In the genomic region with DNA sequence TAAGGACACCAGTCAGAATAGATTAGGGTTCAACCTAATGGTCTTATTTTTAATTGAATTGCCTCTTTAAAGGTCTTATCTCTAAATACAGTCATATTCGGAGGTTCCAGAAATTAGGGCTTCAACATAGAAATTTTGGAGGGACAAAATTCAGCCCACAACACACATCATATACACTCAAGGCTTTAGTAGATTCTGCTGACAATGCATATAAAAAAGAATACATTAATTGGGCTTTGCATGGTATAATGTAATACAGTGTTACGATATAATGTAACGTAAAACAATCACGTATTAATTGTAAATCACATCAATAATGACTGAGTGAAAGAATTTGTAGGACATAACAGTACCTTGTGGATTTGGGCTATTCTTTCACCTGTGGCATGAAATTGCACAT, we compare ENCODE assay signal across 25 cellular contexts.
DNase-seq lines count a peak whose midpoint lies in the region; ATAC-seq, FAIRE-seq and TF ChIP-seq lines count a peak whose summit lies in the region.
"Had no signal": no experiment of that assay in that cellular context is flagged by ENCODE, and none has a peak within 500 bp of the region (broad histone marks: within the 10 kb centered on the region; RNA-seq: fewer than 3 reads in every experiment).

No MANE protein-coding gene starts in this region.

- no peaks in the 10 kb centered on the region for H3K9me3 Mint-ChIP-seq in H9

- H3K9ac ChIP-seq in HepG2 (ENCODE audit: insufficient read depth, low read depth, low read length) (no peak overlapping the region), K562 (ENCODE audit: insufficient read depth in 1 of 2, low read depth in 2 of 2, low read length in 2 of 2) (no peak overlapping the region), H9 (ENCODE audit: extremely low read depth, insufficient read length, low read length) (no peak overlapping the region)
- H3K9ac ChIP-seq: BLaER1 had no signal

- H3K27me3 ChIP-seq in HepG2 (ENCODE audit: control insufficient read depth in 1 of 2, insufficient read depth in 2 of 2, low read length in 2 of 2) (no peaks in the 10 kb centered on the region), right lobe of liver (no peaks in the 10 kb centered on the region), K562 (ENCODE audit: control insufficient read depth in 2 of 2, insufficient read depth in 2 of 2, low read length in 2 of 2) (no peaks in the 10 kb centered on the region), H9 (ENCODE audit: insufficient read depth, low read length) (no peaks in the 10 kb centered on the region)
- H3K27me3 ChIP-seq: BE2C, BLaER1 had no signal

- no peak overlapping the region for H2BK15ac ChIP-seq in H9 (ENCODE audit: low read depth, low read length)

- no peak overlapping the region for H2BK12ac ChIP-seq in H9 (ENCODE audit: insufficient read length, low read depth, low read length)

- H3K14ac ChIP-seq in H9 (ENCODE audit: insufficient read depth, low read length): no peak overlapping the region

- H4K20me1 ChIP-seq in HepG2 (ENCODE audit: insufficient read depth, low read length): no peaks in the 10 kb centered on the region
- H4K20me1 ChIP-seq in K562 (replicated peaks; ENCODE audit: control insufficient read depth, insufficient read depth, low read length): no peaks in the 10 kb centered on the region
- H4K20me1 ChIP-seq in H9 (ENCODE audit: control insufficient read depth, insufficient read depth, insufficient read length): no peaks in the 10 kb centered on the region
- H4K20me1 ChIP-seq: BLaER1 had no signal

- H3K27ac ChIP-seq in HepG2 (ENCODE audit: extremely low read length, insufficient read depth, low read length) (no peak overlapping the region), right lobe of liver (no peak overlapping the region), K562 (ENCODE audit: extremely low read depth, low read depth, low read length) (no peak overlapping the region), H9 (ENCODE audit: insufficient read length, low read depth, low read length) (no peak overlapping the region)
- H3K27ac ChIP-seq: 22Rv1, BLaER1 had no signal

- no peak overlapping the region for H4K5ac ChIP-seq in H9 (ENCODE audit: insufficient read length, low read depth, low read length)

- WGBS in HepG2 (ENCODE audit: low lambda C conversion rate): 46% methylated on average over 4 of the region's 4 CpGs
- WGBS in right lobe of liver (ENCODE audit: insufficient coverage, low coverage, low lambda C conversion rate, missing lambda C conversion rate): 86% methylated on average over 4 of the region's 4 CpGs
- 6% methylated on average over 4 of the region's 4 CpGs for WGBS in K562 (ENCODE audit: insufficient coverage, low coverage, missing lambda C conversion rate)
- no CpG with 5 or more reads among the region's 4 CpGs for WGBS in H9 (ENCODE audit: extremely low coverage, insufficient read length, low lambda C conversion rate)

- H3K27ac Mint-ChIP-seq in H9: no peak overlapping the region
- H3K27ac Mint-ChIP-seq: CD14-positive monocyte; CD4-positive, alpha-beta memory T cell; CD4-positive, CD25-positive, alpha-beta regulatory T cell; CD8-positive, alpha-beta memory T cell had no signal

- H3K79me2 ChIP-seq in HepG2 (ENCODE audit: insufficient read depth, low read length) (no peaks in the 10 kb centered on the region), K562 (ENCODE audit: control insufficient read depth, insufficient read depth, low read length) (no peaks in the 10 kb centered on the region), H9 (ENCODE audit: insufficient read depth, low read length) (no peaks in the 10 kb centered on the region)

- H3K79me1 ChIP-seq in H9 (ENCODE audit: insufficient read depth, low read depth, low read length, poor library complexity, severe bottlenecking): no peaks in the 10 kb centered on the region

- no peaks in the 10 kb centered on the region for H3K23me2 ChIP-seq in H9 (ENCODE audit: insufficient read length, low read depth, low read length, poor library complexity, severe bottlenecking)

- intact Hi-C loops in HepG2 (cut with micrococcal nuclease; ENCODE audit: unreplicated experiment) (no loop called here), right lobe of liver (cut with DNase I) (no loop called here), K562 (cut with micrococcal nuclease) (no loop called here)

- H3K4ac ChIP-seq in H9 (ENCODE audit: low read depth, low read length): no peak overlapping the region

- H3K56ac ChIP-seq in H9 (ENCODE audit: insufficient read length, low read depth, low read length): no peak overlapping the region

- ATAC-seq in HepG2 (no peak), right lobe of liver (no peak), K562 (no peak)
- ATAC-seq: GM12878 had no signal

- H2BK5ac ChIP-seq in H9 (ENCODE audit: insufficient read length, low read length): no peak overlapping the region

- TF ChIP-seq EP300 in HepG2 (IDR thresholded peaks at IDR 0.05; ENCODE audit: low read depth in 2 of 2, low read length in 2 of 2) (no peak), HepG2 (CRISPR knock-in tag; IDR thresholded peaks at IDR 0.05; ENCODE audit: borderline replicate concordance) (no peak), K562 (IDR thresholded peaks at IDR 0.05; ENCODE audit: low read length) (no peak)

- no peak overlapping the region for H4K8ac ChIP-seq in H9 (replicated peaks; ENCODE audit: insufficient read length, low read depth, low read length)

- CTCF ChIA-PET in HepG2 (lab: Yijun Ruan, JAX; ENCODE audit: low intra/inter-chr PET ratio, low total read pairs) (no interaction called here), K562 (lab: Yijun Ruan, JAX; ENCODE audit: low intra/inter-chr PET ratio) (no interaction called here)

- no peak for FAIRE-seq in HepG2 (lab: Jason Lieb, UNC)
- FAIRE-seq in K562 (lab: Jason Lieb, UNC): no peak
- FAIRE-seq: GM12878, GM12892, GM18507 had no signal

- H2AK5ac ChIP-seq in H9 (ENCODE audit: insufficient read length, low read length): no peak overlapping the region

- no peaks in the 10 kb centered on the region for H3K9me3 ChIP-seq in HepG2 (ENCODE audit: low read length)
- H3K9me3 ChIP-seq in right lobe of liver: no peaks in the 10 kb centered on the region
- H3K9me3 ChIP-seq in K562 (replicated peaks; ENCODE audit: control insufficient read depth, insufficient read depth, low read depth, low read length): no peaks in the 10 kb centered on the region
- H3K9me3 ChIP-seq in H9 (ENCODE audit: control insufficient read depth, low read depth, low read length): no peaks in the 10 kb centered on the region
- H3K9me3 ChIP-seq: BE2C, BLaER1 had no signal

- no peaks in the 10 kb centered on the region for H3K4me1 Mint-ChIP-seq in H9
- H3K4me1 Mint-ChIP-seq: CD14-positive monocyte; CD4-positive, alpha-beta memory T cell; CD4-positive, CD25-positive, alpha-beta regulatory T cell; CD8-positive, alpha-beta memory T cell had no signal

- H3K4me1 ChIP-seq in HepG2 (ENCODE audit: insufficient read depth, low read length) (no peaks in the 10 kb centered on the region), right lobe of liver (peaks cover 0 to 5% (median 0%) of the 10 kb centered on the region in 4 donors), K562 (replicated peaks in 1 of 2; ENCODE audit: control insufficient read depth in 2 of 2, insufficient read depth in 2 of 2, low read length in 2 of 2) (no peaks in the 10 kb centered on the region), H9 (ENCODE audit: insufficient read depth, low read length) (no peaks in the 10 kb centered on the region)
- H3K4me1 ChIP-seq: BE2C, BLaER1 had no signal

- H3K9me1 ChIP-seq in K562 (ENCODE audit: control insufficient read depth, insufficient read depth, low read length): no peaks in the 10 kb centered on the region

- H3K27me3 Mint-ChIP-seq in H9 (ENCODE audit: low read depth): no peaks in the 10 kb centered on the region
- H3K27me3 Mint-ChIP-seq: CD4-positive, alpha-beta memory T cell; CD4-positive, CD25-positive, alpha-beta regulatory T cell; CD8-positive, alpha-beta memory T cell had no signal

- TF ChIP-seq RAD21 in HepG2 (CRISPR knock-in tag; IDR thresholded peaks at IDR 0.05): no peak
- no peak for TF ChIP-seq RAD21 in K562 (CRISPR knock-in tag; conservative IDR thresholded peaks at IDR 0.05 in 1 of 2, IDR thresholded peaks at IDR 0.05 in 1 of 2)

- in situ Hi-C loops in HepG2 (cut with HindIII; ENCODE audit: extremely low pct_ligation_motif_present, low pct_unique_long_range_greater_than_20kb) (no loop called here), K562 (cut with MboI) (no loop called here)

- H3K4me3 ChIP-seq in HepG2 (replicated peaks in 1 of 3; ENCODE audit: insufficient read depth in 1 of 3, low read depth in 2 of 3, low read length in 3 of 3): no peak overlapping the region
- no peak overlapping the region for H3K4me3 ChIP-seq in right lobe of liver
- no peak overlapping the region for H3K4me3 ChIP-seq in K562
- H3K4me3 ChIP-seq: BLaER1, GM12878 had no signal

- H3T11ph ChIP-seq in H9 (ENCODE audit: low read length): no peak overlapping the region

- no peak overlapping the region for H4K91ac ChIP-seq in H9 (ENCODE audit: insufficient read length, low read depth, low read length)

- BruUV-seq in HepG2 (replicated peaks; lab: Mats Ljungman, UMichigan) (no TSS peak), K562 (replicated peaks; lab: Mats Ljungman, UMichigan) (no TSS peak)

- H2BK120ac ChIP-seq in H9 (ENCODE audit: low read depth, low read length, poor library complexity, severe bottlenecking): no peak overlapping the region

- no peak for TF ChIP-seq POLR2A in HepG2 (IDR thresholded peaks at IDR 0.05; ENCODE audit: insufficient read depth in 1 of 2, low read depth in 2 of 2, low read length in 2 of 2)
- no peak for TF ChIP-seq POLR2A in right lobe of liver (IDR thresholded peaks at IDR 0.05)
- no peak for TF ChIP-seq POLR2A in K562 (conservative IDR thresholded peaks at IDR 0.05)

- H3K36me3 ChIP-seq in HepG2 (replicated peaks in 1 of 2; ENCODE audit: control insufficient read depth in 1 of 2, insufficient read depth in 2 of 2, low read length in 2 of 2) (no peaks in the 10 kb centered on the region), right lobe of liver (no peaks in the 10 kb centered on the region), K562 (ENCODE audit: control insufficient read depth, insufficient read depth, low read length) (no peaks in the 10 kb centered on the region)
- H3K36me3 ChIP-seq: BE2C, BLaER1 had no signal

- no peak overlapping the region for H3K18ac ChIP-seq in H9 (ENCODE audit: insufficient read length, low read depth, low read length)

- H3K4me2 ChIP-seq in HepG2 (ENCODE audit: low read depth, low read length) (no peak overlapping the region), K562 (ENCODE audit: insufficient read depth, low read length) (no peak overlapping the region), H9 (ENCODE audit: insufficient read depth, insufficient read length, low read length) (no peak overlapping the region)
- H3K4me2 ChIP-seq: BLaER1 had no signal

- H2AFZ ChIP-seq in HepG2 (ENCODE audit: low read length): no peak overlapping the region
- no peak overlapping the region for H2AFZ ChIP-seq in K562 (ENCODE audit: low read depth, low read length)
- no peak overlapping the region for H2AFZ ChIP-seq in H9 (ENCODE audit: low read length)

- no peak for TF ChIP-seq CTCF in HepG2 (CRISPR knock-in tag; IDR thresholded peaks at IDR 0.05)
- TF ChIP-seq CTCF in right lobe of liver (IDR thresholded peaks at IDR 0.05): no peak
- no peak for TF ChIP-seq CTCF in K562 (IDR thresholded peaks at IDR 0.05 in 2 of 3, conservative IDR thresholded peaks at IDR 0.05 in 1 of 3; ENCODE audit: insufficient read depth in 2 of 3, low read depth in 1 of 3, low read length in 3 of 3)
- TF ChIP-seq CTCF in H9 (conservative IDR thresholded peaks at IDR 0.05): no peak

- no peak overlapping the region for H3K23ac ChIP-seq in H9 (ENCODE audit: insufficient read length, low read depth, low read length)

- H2BK20ac ChIP-seq in H9 (ENCODE audit: low read depth, low read length, poor library complexity, severe bottlenecking): no peak overlapping the region

- DNase-seq in HepG2 (ENCODE audit: low spot score): no peak
- no peak for DNase-seq in right lobe of liver
- no peak for DNase-seq in K562 (ENCODE audit: extremely low read depth in 1 of 4, low spot score in 3 of 4)
- no peak for DNase-seq in stimulated activated CD4-positive, alpha-beta T cell treated with anti-CD3 and anti-CD28 coated beads, Interleukin-4, amount 100 ng/mL, for 1 hour
- DNase-seq in H9: no peak
- DNase-seq: ACHN; BE2C; C1 segment of cervical spinal cord; CD4-positive, alpha-beta memory T cell; CD4-positive, CD25-positive, alpha-beta regulatory T cell; CD8-positive, alpha-beta memory T cell; COR-L47; DMS 273 treated with DMSO at 0.1 percent for 48 hours; DMS153; DMS53; DMS79; DND-41; EL; GDM1 had no signal

- H3K36me3 Mint-ChIP-seq in H9 (ENCODE audit: insufficient read depth in 1 of 3, low read depth in 3 of 3): no peaks in the 10 kb centered on the region
- H3K36me3 Mint-ChIP-seq: CD14-positive monocyte; CD4-positive, alpha-beta memory T cell; CD4-positive, CD25-positive, alpha-beta regulatory T cell; CD8-positive, alpha-beta memory T cell had no signal

- no peak overlapping the region for H3K4me3 Mint-ChIP-seq in H9
- H3K4me3 Mint-ChIP-seq: CD14-positive monocyte; CD4-positive, alpha-beta memory T cell; CD4-positive, CD25-positive, alpha-beta regulatory T cell; CD8-positive, alpha-beta memory T cell had no signal

- POLR2A ChIA-PET in HepG2 (lab: Yijun Ruan, JAX): no interaction called here
- POLR2A ChIA-PET in K562 (lab: Yijun Ruan, JAX): no interaction called here
